11 cellular contexts compared by ENCODE assay signal in genomic region chr9:38478211-38478610, GRCh38. TPM values are rescaled to one million over a fixed set of nuclear protein-coding genes. Genes with fewer than 3 reads are reported as not detected.
"Had no signal": no experiment of that assay in that cellular context is flagged by ENCODE, and none has a peak within 500 bp of the region (broad histone marks: within the 10 kb centered on the region; RNA-seq: fewer than 3 reads in every experiment).

No MANE protein-coding gene starts in this region.

- H3K4me2 ChIP-seq: GM23338 had no signal

- H3K27ac ChIP-seq: GM23248 had no signal

- H3K9ac ChIP-seq: GM23248 had no signal

- H3K4me3 Mint-ChIP-seq: GM23338, H9, HFFc6 had no signal

- ATAC-seq: GM23338, HCT116 had no signal

- H3K36me3 ChIP-seq: HAP-1 had no signal

- FAIRE-seq: H1, H54 had no signal

- H3K27ac Mint-ChIP-seq: GM23338, H9, HFFc6 had no signal

- DNase-seq: GM23248, GOT3, H7, H9, HCEC 1CT, HFFc6 had no signal

- H3K9me3 ChIP-seq: HAP-1 had no signal

- H3K4me3 ChIP-seq: GM23248, GM23338, HAP-1 had no signal

- H2AFZ ChIP-seq: GM23248, GM23338 had no signal

- H3K4me1 ChIP-seq: HAP-1 had no signal

RNA-seq across cellular contexts. Expression of gene IGFBPL1, which starts 54.0 kb away (rescaled TPM):
- total RNA-seq: HFFc6 had no signal
